In the genomic region with DNA sequence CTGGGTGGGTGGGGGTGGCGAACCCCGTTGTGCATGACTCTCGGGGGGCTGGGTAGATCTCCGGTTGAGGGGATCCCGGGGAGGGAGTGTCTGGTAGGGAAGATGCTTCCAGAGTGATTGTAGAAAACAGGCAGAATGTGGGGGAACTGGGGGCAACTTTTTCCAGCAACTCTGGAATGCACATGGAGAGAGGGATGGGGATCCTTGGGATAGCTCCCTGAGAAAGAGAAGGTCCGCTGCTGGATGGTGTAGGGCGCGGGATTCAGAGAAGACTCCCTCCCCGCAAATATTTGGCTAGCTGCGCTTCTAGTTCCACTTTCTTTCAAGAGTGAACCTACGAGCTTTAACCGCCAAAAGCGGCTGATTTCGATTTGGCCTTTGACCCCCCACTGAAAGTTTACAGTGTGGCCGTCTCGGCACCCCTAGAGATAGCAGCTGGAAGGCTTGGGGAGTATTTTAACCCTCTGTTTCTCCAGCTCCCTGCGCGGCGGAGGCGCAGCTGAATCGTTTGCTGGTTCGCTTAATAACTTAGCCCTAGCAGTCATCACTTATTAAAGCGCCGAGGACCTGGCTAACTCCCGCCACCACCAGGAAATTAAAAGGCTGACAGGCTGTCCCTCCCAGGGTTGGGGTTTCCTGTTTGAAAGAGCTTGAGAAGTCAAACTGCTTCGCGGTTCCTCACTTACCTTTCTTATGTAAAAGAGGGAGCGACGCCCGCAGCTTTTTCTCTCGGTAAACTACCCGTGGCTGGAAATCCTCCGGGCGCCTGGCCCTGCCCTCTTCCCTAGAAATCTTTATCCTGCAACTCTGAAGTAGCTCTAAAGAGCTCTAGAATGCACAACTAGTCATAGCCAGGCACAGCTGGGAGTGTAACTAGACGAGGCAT, we compare ENCODE assay signal across 8 cellular contexts. TPM values are rescaled to one million over a fixed set of nuclear protein-coding genes. Genes with fewer than 3 reads are reported as not detected.
A peak's percentile ranks its signal among the peaks of the same experiment; 100 is the strongest.
DNase-seq lines count a peak whose midpoint lies in the region; ATAC-seq lines count a peak whose summit lies in the region.

No MANE protein-coding gene starts in this region.

- H2BK15ac ChIP-seq in mesendoderm (replicated peaks; ENCODE audit: low read depth) = peak overlapping the region; percentile 61

- peak; percentile 89 for ATAC-seq in GM19351 (IDR thresholded peaks at IDR 0.05; ENCODE audit: unreplicated experiment)
- ATAC-seq in HG03442 (IDR thresholded peaks at IDR 0.05; ENCODE audit: unreplicated experiment) = peak; percentile 84
- ATAC-seq in activated CD8-positive, alpha-beta T cell treated with anti-CD3 and anti-CD28 coated beads, Interleukin-2, amount 10 ng/mL, durations not matched to agents 7 days and 5 days = peak; percentile 73

- H3K4me1 Mint-ChIP-seq in activated CD8-positive, alpha-beta T cell treated with anti-CD3 and anti-CD28 coated beads, Interleukin-2, amount 10 ng/mL, durations not matched to agents 7 days and 5 days (ENCODE audit: low read depth) = peaks cover 11% of the 10 kb centered on the region

- H2AK5ac ChIP-seq in mesendoderm (ENCODE audit: low read length) = no peak overlapping the region

- H3K4me3 Mint-ChIP-seq in activated CD8-positive, alpha-beta T cell treated with anti-CD3 and anti-CD28 coated beads, Interleukin-2, amount 10 ng/mL, durations not matched to agents 7 days and 5 days = peak overlapping the region; percentile 86

- peak overlapping the region; percentile 95 for H3K18ac ChIP-seq in mesendoderm (ENCODE audit: low read length)

- DNase-seq in CD1c-positive myeloid dendritic cell (ENCODE audit: extremely low spot score) = peak; percentile 54
- DNase-seq in NCI-H748 treated with DMSO at 0.1 percent for 48 hours (lab: John Stamatoyannopoulos, UW) = peak; percentile 62
- peak; percentile 78 for DNase-seq in activated CD8-positive, alpha-beta T cell treated with anti-CD3 and anti-CD28 coated beads, Interleukin-2, amount 10 ng/mL, durations not matched to agents 7 days and 5 days
- DNase-seq in mesendoderm = peak; percentile 99
- peak; percentile 16 to 42 for DNase-seq in stimulated activated CD8-positive, alpha-beta memory T cell treated with anti-CD3 and anti-CD28 coated beads, Interleukin-15, amount 100 ng/mL, for 48 hours (ENCODE audit: low read depth in 2 of 2)

- peak overlapping the region; percentile 77 for H3K27ac Mint-ChIP-seq in activated CD8-positive, alpha-beta T cell treated with anti-CD3 and anti-CD28 coated beads, Interleukin-2, amount 10 ng/mL, durations not matched to agents 7 days and 5 days

- CTCF ChIA-PET in activated CD8-positive, alpha-beta T cell treated with anti-CD3 and anti-CD28 coated beads, Interleukin-2, amount 10 ng/mL, durations not matched to agents 7 days and 5 days (lab: Charles Lee) = interaction anchor here (0.7 to 6.6 kb wide), 28 partner anchors 9 to 192 kb away, joined by 3 to 66 read pairs (median 4); a partner anchor contains a TSS

- peak overlapping the region; percentile 87 for H3K23ac ChIP-seq in mesendoderm (ENCODE audit: low read length)

- no peaks in the 10 kb centered on the region for H3K27me3 ChIP-seq in endocrine pancreas (ENCODE audit: control insufficient read depth, insufficient read depth, low read length)
- H3K27me3 ChIP-seq in mesendoderm (ENCODE audit: insufficient read depth, low read length, poor library complexity) = no peaks in the 10 kb centered on the region

- H2BK120ac ChIP-seq in mesendoderm (ENCODE audit: low read depth, low read length) = peak overlapping the region; percentile 93

- no peaks in the 10 kb centered on the region for H3K9me3 ChIP-seq in endocrine pancreas (ENCODE audit: control insufficient read depth, low read length)

- H3K4me3 ChIP-seq in endocrine pancreas (ENCODE audit: control insufficient read depth, insufficient read depth, low read length) (peak overlapping the region; percentile 72), mesendoderm (ENCODE audit: low read length) (peak overlapping the region; percentile 75)

- H3K9ac ChIP-seq in endocrine pancreas (ENCODE audit: control insufficient read depth, insufficient read depth, low read length) (peak overlapping the region; percentile 86), mesendoderm (ENCODE audit: low read length) (peak overlapping the region; percentile 89)

- H3K4me1 ChIP-seq in endocrine pancreas (ENCODE audit: control insufficient read depth, insufficient read depth, low read length) (peaks cover 20% of the 10 kb centered on the region), mesendoderm (ENCODE audit: control insufficient read depth, low read depth, low read length) (peaks cover 19% of the 10 kb centered on the region)

- peak overlapping the region; percentile 93 for H2BK5ac ChIP-seq in mesendoderm (ENCODE audit: low read length)

- peaks cover 3% of the 10 kb centered on the region for H3K79me1 ChIP-seq in mesendoderm (ENCODE audit: low read length)

- H4K5ac ChIP-seq in mesendoderm (ENCODE audit: low read length) = no peak overlapping the region

- H3K4ac ChIP-seq in mesendoderm (ENCODE audit: low read depth, low read length) = peak overlapping the region; percentile 97

- peaks cover 36% of the 10 kb centered on the region for H3K79me2 ChIP-seq in mesendoderm (ENCODE audit: control insufficient read depth, insufficient read depth, low read length)

- H3K27ac ChIP-seq in mesendoderm (ENCODE audit: low read depth, low read length) = peak overlapping the region; percentile 100

- no peaks in the 10 kb centered on the region for H3K36me3 Mint-ChIP-seq in activated CD8-positive, alpha-beta T cell treated with anti-CD3 and anti-CD28 coated beads, Interleukin-2, amount 10 ng/mL, durations not matched to agents 7 days and 5 days (ENCODE audit: low read depth)

- WGBS in mesendoderm (ENCODE audit: extremely low coverage, insufficient coverage, low lambda C conversion rate) = no CpG with 5 or more reads among the region's 35 CpGs

- POLR2A ChIA-PET in activated CD8-positive, alpha-beta T cell treated with anti-CD3 and anti-CD28 coated beads, Interleukin-2, amount 10 ng/mL, durations not matched to agents 7 days and 5 days (lab: Charles Lee) = interaction anchor here (0.9 to 1.5 kb wide), 2 partner anchors 88 to 119 kb away, joined by 3 to 4 read pairs; no protein-coding TSS in a partner anchor

- H3K56ac ChIP-seq in mesendoderm (ENCODE audit: low read length) = peak overlapping the region; percentile 90

- peak overlapping the region; percentile 70 for H4K8ac ChIP-seq in mesendoderm (ENCODE audit: low read depth, low read length)

- peak overlapping the region; percentile 77 for H3K4me2 ChIP-seq in mesendoderm (ENCODE audit: low read length)

- peaks cover 45% of the 10 kb centered on the region for H3K27me3 Mint-ChIP-seq in activated CD8-positive, alpha-beta T cell treated with anti-CD3 and anti-CD28 coated beads, Interleukin-2, amount 10 ng/mL, durations not matched to agents 7 days and 5 days (ENCODE audit: low read depth)

- H3K9me3 Mint-ChIP-seq in activated CD8-positive, alpha-beta T cell treated with anti-CD3 and anti-CD28 coated beads, Interleukin-2, amount 10 ng/mL, durations not matched to agents 7 days and 5 days (ENCODE audit: insufficient read depth) = no peaks in the 10 kb centered on the region

- H3K36me3 ChIP-seq in endocrine pancreas (ENCODE audit: control insufficient read depth, insufficient read depth, low read length) (no peaks in the 10 kb centered on the region), mesendoderm (ENCODE audit: control insufficient read depth, insufficient read depth, low read length) (no peaks in the 10 kb centered on the region)

RNA-seq across cellular contexts. Expression of a gene that starts 1.2 kb away (rescaled TPM):
- 1 to 10 TPM; 2.5 to 4.1 TPM for total RNA-seq in activated CD8-positive, alpha-beta T cell treated with anti-CD3 and anti-CD28 coated beads, Interleukin-2, amount 10 ng/mL, durations not matched to agents 7 days and 5 days
- 35.6 TPM for polyA plus RNA-seq in mesendoderm (2013, experiment 1 of 2)
- 35.8 TPM for polyA plus RNA-seq in mesendoderm (2013, experiment 2 of 2)

Comparison
In these comparisons a context has a peak if more than half of its experiments do, and no peak if none do; other contexts are left out.
1. Peak in every context shown above with its lines: DNase-seq, ATAC-seq, H3K4me3 ChIP-seq and H3K27ac ChIP-seq.
2. DNase-seq: peak in every context shown above with its lines; median percentile 99 in mesendoderm; 78 in activated CD8-positive, alpha-beta T cell treated with anti-CD3 and anti-CD28 coated beads, Interleukin-2, amount 10 ng/mL, durations not matched to agents 7 days and 5 days; 62 in NCI-H748 treated with DMSO at 0.1 percent for 48 hours; 54 in CD1c-positive myeloid dendritic cell; 29 in stimulated activated CD8-positive, alpha-beta memory T cell treated with anti-CD3 and anti-CD28 coated beads, Interleukin-15, amount 100 ng/mL, for 48 hours.